Comparison of ENCODE assay signal across 1 cellular context in genomic region chr13:48263196-48263595, GRCh38.
TF ChIP-seq lines count a peak whose summit lies in the region.

No MANE protein-coding gene starts in this region.

TF ChIP-seq in HCT116, 20 proteins besides CTCF, POLR2A, EP300 and RAD21 (continued from another document):
- TF ChIP-seq SP1 (IDR thresholded peaks at IDR 0.05; ENCODE audit: low read depth), result no peak
- TF ChIP-seq ZFX (IDR thresholded peaks at IDR 0.05), result no peak
- TF ChIP-seq SRF (IDR thresholded peaks at IDR 0.05; ENCODE audit: low read depth), result no peak
- TF ChIP-seq REST (IDR thresholded peaks at IDR 0.05; ENCODE audit: low read depth), result no peak
- no peak for TF ChIP-seq SIN3A (IDR thresholded peaks at IDR 0.05; ENCODE audit: low read depth)
- TF ChIP-seq ATF3 (IDR thresholded peaks at IDR 0.05), result no peak
- no peak for TF ChIP-seq ELF1 (IDR thresholded peaks at IDR 0.05; ENCODE audit: borderline replicate concordance, low read depth)
- no peak for TF ChIP-seq CBX3 (IDR thresholded peaks at IDR 0.05; ENCODE audit: low read depth)
- TF ChIP-seq ZNF274 (IDR thresholded peaks at IDR 0.05; ENCODE audit: low read depth, low read length), result no peak
- TF ChIP-seq EZH2phosphoT487 (IDR thresholded peaks at IDR 0.05; ENCODE audit: borderline replicate concordance), result no peak
- TF ChIP-seq CEBPB (IDR thresholded peaks at IDR 0.05; ENCODE audit: low read depth), result no peak
- no peak for TF ChIP-seq EGR1 (IDR thresholded peaks at IDR 0.05; ENCODE audit: low read depth)
